Comparison of ENCODE assay signal across 30 cellular contexts in genomic region chr6:95867205-95867604, GRCh38.
"Had no signal": no experiment of that assay in that cellular context is flagged by ENCODE, and none has a peak within 500 bp of the region (broad histone marks: within the 10 kb centered on the region; RNA-seq: fewer than 3 reads in every experiment).

No MANE protein-coding gene starts in this region.

- ATAC-seq: activated naive CD4-positive, alpha-beta T cell treated with anti-CD3 and anti-CD28 coated beads, Interleukin-2, amount 50 U/mL, for 72 hours; activated naive CD8-positive, alpha-beta T cell treated with anti-CD3 and anti-CD28 coated beads, Interleukin-2, amount 50 U/mL, for 24 hours; activated T-cell treated with anti-CD3 and anti-CD28 coated beads, Interleukin-2, amount 50 U/mL, for 4 hours; activated T-cell treated with anti-CD3 and anti-CD28 coated beads, Interleukin-2, amount 50 U/mL, for 72 hours; activated T-helper 17 cell treated with anti-CD3 and anti-CD28 coated beads, Interleukin-2, amount 50 U/mL, for 72 hours had no signal

- H3K4me1 ChIP-seq: adrenal gland, ascending aorta, body of pancreas, breast epithelium had no signal

- H3K9me3 ChIP-seq: adrenal gland, ascending aorta, body of pancreas, breast epithelium had no signal

- H3K4me3 ChIP-seq: adrenal gland, ascending aorta, body of pancreas, breast epithelium, cardiac muscle cell had no signal

- DNase-seq: activated effector memory CD4-positive, alpha-beta T cell treated with anti-CD3 and anti-CD28 coated beads, Interleukin-2, amount 50 U/mL, for 16 hours; activated effector memory CD4-positive, alpha-beta T cell treated with Interleukin-2 at 50 U/mL for 16 hours; activated gamma-delta T cell; activated gamma-delta T cell treated with Interleukin-2 at 50 U/mL for 16 hours; activated naive CD4-positive, alpha-beta T cell; activated naive CD4-positive, alpha-beta T cell treated with anti-CD3 and anti-CD28 coated beads, Interleukin-2, amount 10 ng/mL, durations not matched to agents 7 days and 5 days; activated naive CD4-positive, alpha-beta T cell treated with anti-CD3 and anti-CD28 coated beads, Interleukin-2, amount 50 U/mL, for 16 hours; activated naive CD4-positive, alpha-beta T cell treated with Interleukin-2 at 50 U/mL for 16 hours; activated naive CD8-positive, alpha-beta T cell treated with anti-CD3 and anti-CD28 coated beads for 36 hours; activated naive CD8-positive, alpha-beta T cell treated with anti-CD3 and anti-CD28 coated beads, Interleukin-2, amount 10 ng/mL, durations not matched to agents 7 days and 5 days; activated naive CD8-positive, alpha-beta T cell treated with anti-CD3 and anti-CD28 coated beads, Interleukin-2, amount 50 U/mL, for 24 hours; activated T-cell treated with anti-CD3 and anti-CD28 coated beads, Interleukin-2, amount 50 U/mL, for 1 hour; activated T-cell treated with anti-CD3 and anti-CD28 coated beads, Interleukin-2, amount 50 U/mL, for 24 hours; activated T-cell treated with anti-CD3 and anti-CD28 coated beads, Interleukin-2, amount 50 U/mL, for 4 hours; activated T-cell treated with anti-CD3 and anti-CD28 coated beads, Interleukin-2, amount 50 U/mL, for 48 hours; activated T-cell treated with anti-CD3 and anti-CD28 coated beads, Interleukin-2, amount 50 U/mL, for 72 hours; amniotic stem cell; aorta; brain microvascular endothelial cell; central memory CD4-positive, alpha-beta T cell; cerebellar nuclear complex had no signal

- FAIRE-seq: astrocyte, bronchial epithelial cell had no signal

- H3K36me3 ChIP-seq: adrenal gland, ascending aorta, brain microvascular endothelial cell, breast epithelium, cardiac muscle cell had no signal

- H3K27ac ChIP-seq: adrenal gland, ascending aorta, body of pancreas, brain microvascular endothelial cell, breast epithelium, cardiac muscle cell had no signal

- H3K27me3 ChIP-seq: adrenal gland, ascending aorta, body of pancreas, brain microvascular endothelial cell, breast epithelium had no signal
